22 cellular contexts compared by ENCODE assay signal in the genomic region with DNA sequence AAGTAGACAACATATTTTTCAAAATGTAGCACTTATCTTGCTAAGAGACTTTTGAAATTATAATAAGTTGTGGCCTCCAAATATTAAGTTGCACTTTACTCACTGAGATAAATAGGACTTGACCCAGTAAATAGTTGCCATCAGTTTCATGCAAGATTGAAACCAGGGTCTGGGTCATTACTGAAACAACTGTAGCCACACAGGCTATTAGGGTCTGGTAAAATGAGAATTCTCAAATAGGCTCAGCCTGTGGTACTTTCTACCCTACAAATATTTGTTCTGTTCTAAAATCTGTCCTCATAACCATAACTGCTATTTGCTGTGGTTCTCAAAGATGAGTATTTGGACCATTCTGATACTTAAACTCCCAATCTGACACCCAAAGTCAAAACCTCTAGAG.
A peak's percentile ranks its signal among the peaks of the same experiment; 100 is the strongest.
DNase-seq lines count a peak whose midpoint lies in the region; ATAC-seq, FAIRE-seq and TF ChIP-seq lines count a peak whose summit lies in the region.
"Had no signal": no experiment of that assay in that cellular context is flagged by ENCODE, and none has a peak within 500 bp of the region (broad histone marks: within the 10 kb centered on the region; RNA-seq: fewer than 3 reads in every experiment).

No MANE protein-coding gene starts in this region.

- no peaks in the 10 kb centered on the region for H3K27me3 ChIP-seq in body of pancreas
- H3K27me3 ChIP-seq: adrenal gland had no signal

- peak; percentile 63 for ATAC-seq in GM18498 (IDR thresholded peaks at IDR 0.05; ENCODE audit: unreplicated experiment)
- peak; percentile 49 for ATAC-seq in HG02678 (IDR thresholded peaks at IDR 0.05; ENCODE audit: unreplicated experiment)
- peak; percentile 40 for ATAC-seq in HG03432 (IDR thresholded peaks at IDR 0.05; ENCODE audit: unreplicated experiment)
- no peak for ATAC-seq in body of pancreas
- ATAC-seq: WTC11 had no signal

- H3K36me3 ChIP-seq in body of pancreas (replicated peaks in 1 of 2; ENCODE audit: insufficient read depth in 1 of 2, low read depth in 2 of 2) = no peaks in the 10 kb centered on the region
- H3K36me3 ChIP-seq: adrenal gland had no signal

- no peak for TF ChIP-seq CTCF in HFFc6 (IDR thresholded peaks at IDR 0.05)
- no peak for TF ChIP-seq CTCF in body of pancreas (IDR thresholded peaks at IDR 0.05)

- intact Hi-C loops in body of pancreas (cut with DNase I) = no loop called here

- H3K36me3 Mint-ChIP-seq in HFFc6 (ENCODE audit: low read depth) = peaks cover 12% of the 10 kb centered on the region
- H3K36me3 Mint-ChIP-seq: CD14-positive monocyte had no signal

- no peaks in the 10 kb centered on the region for H3K9me3 ChIP-seq in body of pancreas
- H3K9me3 ChIP-seq: adrenal gland had no signal

- peaks cover 32% of the 10 kb centered on the region for H3K4me1 Mint-ChIP-seq in HFFc6 (ENCODE audit: low read depth)

- H3K4me3 ChIP-seq in body of pancreas = no peak overlapping the region
- H3K4me3 ChIP-seq: adrenal gland had no signal

- FAIRE-seq in GM19239 (lab: Jason Lieb, UNC) = peak; percentile 68
- FAIRE-seq: islet of Langerhans, urothelium cell line had no signal

- no peaks in the 10 kb centered on the region for H3K9me3 Mint-ChIP-seq in HFFc6
- H3K9me3 Mint-ChIP-seq: CD14-positive monocyte had no signal

- H3K27ac Mint-ChIP-seq in HFFc6 = no peak overlapping the region
- H3K27ac Mint-ChIP-seq: CD14-positive monocyte; T-helper 1 cell treated with Interleukin-12 subunit alpha and Interleukin-12 subunit beta and Interleukin-4 antibody, amounts not matched to agents 30 μg/mL and 1 μg/mL, for 36 hours; WTC11 had no signal

- no peak for TF ChIP-seq POLR2A in body of pancreas (IDR thresholded peaks at IDR 0.05)

- H3K27me3 Mint-ChIP-seq in HFFc6 (ENCODE audit: insufficient read depth) = 0 out of 2 replicates have a peak, but pooled peaks cover 2% of the 10 kb centered on the region

- no peaks in the 10 kb centered on the region for H3K4me1 ChIP-seq in body of pancreas

- DNase-seq in GM19239 (ENCODE audit: insufficient read length, low spot score) = no peak
- no peak for DNase-seq in HFFc6
- DNase-seq in body of pancreas = no peak
- DNase-seq in HPDE6-E6E7 (ENCODE audit: extremely low spot score) = no peak
- DNase-seq in stimulated activated CD4-positive, alpha-beta T cell treated with anti-CD3 and anti-CD28 coated beads, Interleukin-1b, Interleukin-23, amount 100 ng/mL, for 48 hours = no peak
- DNase-seq: activated T-cell treated with anti-CD3 and anti-CD28 coated beads, Interleukin-2, amount 50 U/mL, for 72 hours; adrenal gland; central memory CD4-positive, alpha-beta T cell; effector CD8-positive, alpha-beta T cell; head of caudate nucleus; NCI-H2081 treated with DMSO at 0.1 percent for 48 hours; NCI-H524 treated with DMSO at 0.1 percent for 48 hours; Right ventricle myocardium superior had no signal

- no peak overlapping the region for H3K4me3 Mint-ChIP-seq in HFFc6
- H3K4me3 Mint-ChIP-seq: CD14-positive monocyte; T-helper 1 cell treated with Interleukin-12 subunit alpha and Interleukin-12 subunit beta and Interleukin-4 antibody, amounts not matched to agents 30 μg/mL and 1 μg/mL, for 36 hours; WTC11 had no signal

- no peak overlapping the region for H3K27ac ChIP-seq in body of pancreas
- H3K27ac ChIP-seq: adrenal gland, parathyroid adenoma had no signal
